Comparison of ENCODE assay signal across 13 cellular contexts in the genomic region with DNA sequence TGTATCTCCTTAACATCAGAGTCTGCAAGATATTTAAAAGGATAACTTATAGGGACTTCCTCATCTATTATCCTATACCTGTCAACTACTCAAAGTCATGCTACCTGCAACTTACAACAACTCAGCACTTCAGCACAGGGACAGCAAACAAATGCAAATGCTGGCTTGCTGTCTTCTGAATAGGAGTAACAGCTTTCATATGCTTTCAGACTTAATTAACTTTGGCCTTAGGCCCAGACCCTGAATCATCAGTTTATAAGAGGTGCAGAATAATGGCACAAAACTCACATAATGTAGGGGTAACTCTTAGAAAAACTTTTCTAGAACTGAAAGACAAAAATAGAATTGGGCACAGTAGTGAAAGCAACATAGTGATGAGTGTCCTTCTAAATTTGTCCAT.
DNase-seq lines count a peak whose midpoint lies in the region; TF ChIP-seq lines count a peak whose summit lies in the region.
"Had no signal": no experiment of that assay in that cellular context is flagged by ENCODE, and none has a peak within 500 bp of the region (broad histone marks: within the 10 kb centered on the region; RNA-seq: fewer than 3 reads in every experiment).

No MANE protein-coding gene starts in this region.

- peaks cover 19% of the 10 kb centered on the region for H3K27me3 Mint-ChIP-seq in Calu3 (ENCODE audit: unreplicated experiment)

- no peak overlapping the region for H3K9ac ChIP-seq in Karpas-422 (ENCODE audit: low read length)

- H3K27me3 ChIP-seq in uterus (no peaks in the 10 kb centered on the region), Karpas-422 (ENCODE audit: low read length) (no peaks in the 10 kb centered on the region; the same call in 1 of the 2 replicates)

- BruUV-seq in Calu3 (replicated peaks; lab: Mats Ljungman, UMichigan): no TSS peak

- no peaks in the 10 kb centered on the region for H3K79me2 ChIP-seq in Karpas-422 (ENCODE audit: low read length)

- intact Hi-C loops in uterus (cut with DNase I; ENCODE audit: low total_unique reads) (no loop called here), Calu3 (cut with micrococcal nuclease; ENCODE audit: unreplicated experiment) (no loop called here)

- CTCF ChIA-PET in Calu3 (lab: Charles Lee): no interaction called here

- no peaks in the 10 kb centered on the region for H3K9me3 Mint-ChIP-seq in Calu3 (ENCODE audit: low read depth, unreplicated experiment)

- no peaks in the 10 kb centered on the region for H3K36me3 Mint-ChIP-seq in Calu3 (ENCODE audit: insufficient read depth, unreplicated experiment)

- DNase-seq in DMS53 (lab: John Stamatoyannopoulos, UW) (peak; percentile 62), NCI-H1436 treated with DMSO at 0.1 percent for 48 hours (lab: John Stamatoyannopoulos, UW) (peak; percentile 53), cerebellum (ENCODE audit: low spot score) (peak; percentile 7), left kidney (ENCODE audit: low read depth, low spot score) (peak; percentile 32), uterus (no peak), Karpas-422 (no peak), Calu3 (no peak), NCI-H2171 (lab: John Stamatoyannopoulos, UW) (no peak)
- DNase-seq: activated CD4-positive, alpha-beta T cell treated with anti-CD3 and anti-CD28 coated beads, Interleukin-2, amount 50 U/mL, for 48 hours; activated gamma-delta T cell treated with Interleukin-2 at 50 U/mL for 16 hours; caudate nucleus had no signal

- H3K36me3 ChIP-seq in uterus: no peaks in the 10 kb centered on the region
- no peaks in the 10 kb centered on the region for H3K36me3 ChIP-seq in Karpas-422 (ENCODE audit: insufficient read depth, low read length)

- H3K9me3 ChIP-seq in uterus (no peaks in the 10 kb centered on the region), Karpas-422 (ENCODE audit: low read length) (0 out of 2 replicates have a peak, but pooled peaks cover 5% of the 10 kb centered on the region)

- H3K4me3 ChIP-seq in uterus: no peak overlapping the region
- H3K4me3 ChIP-seq in Karpas-422 (ENCODE audit: low read length): no peak overlapping the region

- H3K4me1 ChIP-seq in uterus (no peaks in the 10 kb centered on the region), Karpas-422 (ENCODE audit: low read length) (no peaks in the 10 kb centered on the region)

- no peak overlapping the region for H3K27ac ChIP-seq in uterus
- no peak overlapping the region for H3K27ac ChIP-seq in Karpas-422 (ENCODE audit: low read length)
- H3K27ac ChIP-seq: epithelial cell of prostate had no signal

- H3K27ac Mint-ChIP-seq in Calu3 (ENCODE audit: unreplicated experiment): no peak overlapping the region
- H3K27ac Mint-ChIP-seq: T-helper 1 cell treated with Interleukin-12 subunit alpha and Interleukin-12 subunit beta and Interleukin-4 antibody, amounts not matched to agents 30 μg/mL and 1 μg/mL, for 36 hours had no signal

- no peak for TF ChIP-seq CTCF in uterus (IDR thresholded peaks at IDR 0.05)
- TF ChIP-seq CTCF in Calu3 (IDR thresholded peaks at IDR 0.05; ENCODE audit: unreplicated experiment): no peak

- no peak for TF ChIP-seq POLR2A in uterus (IDR thresholded peaks at IDR 0.05)

- no peak overlapping the region for H3K4me3 Mint-ChIP-seq in Calu3 (ENCODE audit: low read depth, unreplicated experiment)
- H3K4me3 Mint-ChIP-seq: T-helper 1 cell treated with Interleukin-12 subunit alpha and Interleukin-12 subunit beta and Interleukin-4 antibody, amounts not matched to agents 30 μg/mL and 1 μg/mL, for 36 hours had no signal

- H3K9me2 ChIP-seq in Karpas-422 (replicated peaks; ENCODE audit: insufficient read depth, low read length): no peaks in the 10 kb centered on the region; the same call in 1 of the 2 replicates

- H3K4me1 Mint-ChIP-seq in Calu3 (ENCODE audit: low read depth, unreplicated experiment): no peaks in the 10 kb centered on the region

- H4K20me1 ChIP-seq in Karpas-422 (ENCODE audit: insufficient read depth, low read depth, low read length): no peaks in the 10 kb centered on the region

- H3K4me2 ChIP-seq in Karpas-422 (ENCODE audit: low read depth, low read length, poor library complexity, severe bottlenecking): no peak overlapping the region

- no peak overlapping the region for H2AFZ ChIP-seq in Karpas-422 (ENCODE audit: low read length)

Comparison
In these comparisons a context has a peak if more than half of its experiments do, and no peak if none do; other contexts are left out.
1. DNase-seq: peak in DMS53 (single experiment), NCI-H1436 treated with DMSO at 0.1 percent for 48 hours (single experiment), cerebellum (single experiment) and left kidney (single experiment); none in uterus (0 of 2), Karpas-422 (single experiment), Calu3 (single experiment) and NCI-H2171 (single experiment).